In genomic region chr3:12954180-12954579, GRCh38 we compare ENCODE assay signal across 15 cellular contexts.
A peak's percentile ranks its signal among the peaks of the same experiment; 100 is the strongest.
DNase-seq lines count a peak whose midpoint lies in the region; ATAC-seq and TF ChIP-seq lines count a peak whose summit lies in the region.
"Had no signal": no experiment of that assay in that cellular context is flagged by ENCODE, and none has a peak within 500 bp of the region (broad histone marks: within the 10 kb centered on the region; RNA-seq: fewer than 3 reads in every experiment).

No MANE protein-coding gene starts in this region.

- TF ChIP-seq EP300 in tibial nerve (IDR thresholded peaks at IDR 0.05): no peak

- WGBS in tibial nerve, 2 donors: 79 to 83% methylated on average over 6 of the region's 6 CpGs

- H3K9me3 Mint-ChIP-seq in chondrocyte (ENCODE audit: low read depth) (no peaks in the 10 kb centered on the region), neural crest cell (no peaks in the 10 kb centered on the region)

- H3K27ac Mint-ChIP-seq in chondrocyte (ENCODE audit: unreplicated experiment) (peak overlapping the region; percentile 82), neural crest cell (ENCODE audit: unreplicated experiment) (peak overlapping the region; percentile 5)

- DNase-seq in right atrium auricular region (ENCODE audit: low spot score): no peak
- DNase-seq in left ventricle myocardium superior: no peak
- DNase-seq in chondrocyte (ENCODE audit: low spot score): no peak
- no peak for DNase-seq in neural crest cell (ENCODE audit: low read depth, low spot score)
- DNase-seq in tibial nerve (ENCODE audit: low spot score in 2 of 2): no peak
- no peak for DNase-seq in medulla oblongata (ENCODE audit: extremely low spot score)
- DNase-seq: activated gamma-delta T cell treated with Interleukin-2 at 50 U/mL for 16 hours, NCI-H146, NCI-H510A, upper lobe of right lung had no signal

- intact Hi-C loops in left ventricle myocardium superior (cut with micrococcal nuclease): no loop called here

- H3K27me3 ChIP-seq in right atrium auricular region (no peaks in the 10 kb centered on the region), tibial nerve (no peaks in the 10 kb centered on the region)
- H3K27me3 ChIP-seq: upper lobe of right lung had no signal

- H3K4me1 ChIP-seq in right atrium auricular region (peaks cover 2 to 89% of the 10 kb centered on the region in 2 donors), tibial nerve (peaks cover 0 to 92% (median 57%) of the 10 kb centered on the region in 4 donors)

- H3K27me3 Mint-ChIP-seq in chondrocyte (ENCODE audit: low read depth) (no peaks in the 10 kb centered on the region), neural crest cell (ENCODE audit: low read depth) (no peaks in the 10 kb centered on the region)

- peak overlapping the region; percentile 78 to 84 for H3K27ac ChIP-seq in right atrium auricular region
- peak overlapping the region; percentile 28 to 87 (median 76) for H3K27ac ChIP-seq in tibial nerve
- H3K27ac ChIP-seq: epithelial cell of prostate, KMS-11, SK-N-MC had no signal

- no peak overlapping the region for H3K4me3 Mint-ChIP-seq in chondrocyte (ENCODE audit: unreplicated experiment)
- H3K4me3 Mint-ChIP-seq in neural crest cell: no peak overlapping the region

- H3K4me3 ChIP-seq in right atrium auricular region (no peak overlapping the region), tibial nerve (no peak overlapping the region)
- H3K4me3 ChIP-seq: SK-N-MC, upper lobe of right lung had no signal

- H3K9me3 ChIP-seq in right atrium auricular region (no peaks in the 10 kb centered on the region), tibial nerve (no peaks in the 10 kb centered on the region)
- H3K9me3 ChIP-seq: upper lobe of right lung had no signal

- H3K36me3 ChIP-seq in right atrium auricular region: no peaks in the 10 kb centered on the region
- H3K36me3 ChIP-seq in tibial nerve: no peaks in the 10 kb centered on the region
- H3K36me3 ChIP-seq: upper lobe of right lung had no signal

- no peak for TF ChIP-seq POLR2A in tibial nerve (IDR thresholded peaks at IDR 0.05)

- ATAC-seq in left ventricle myocardium superior (no peak), HG02870 (IDR thresholded peaks at IDR 0.05; ENCODE audit: unreplicated experiment) (no peak), GM21423 (IDR thresholded peaks at IDR 0.05; ENCODE audit: unreplicated experiment) (no peak)

- H3K4me1 Mint-ChIP-seq in chondrocyte (ENCODE audit: low read depth): peaks cover 82% of the 10 kb centered on the region
- H3K4me1 Mint-ChIP-seq in neural crest cell: peaks cover 23% of the 10 kb centered on the region

- TF ChIP-seq CTCF in right atrium auricular region (IDR thresholded peaks at IDR 0.05) (no peak), chondrocyte (IDR thresholded peaks at IDR 0.05) (no peak), neural crest cell (conservative IDR thresholded peaks at IDR 0.05) (no peak), tibial nerve (IDR thresholded peaks at IDR 0.05) (no peak)

- no peaks in the 10 kb centered on the region for H3K36me3 Mint-ChIP-seq in chondrocyte (ENCODE audit: low read depth)
- H3K36me3 Mint-ChIP-seq in neural crest cell (ENCODE audit: low read depth): no peaks in the 10 kb centered on the region
